Comparison of ENCODE assay signal across 13 cellular contexts in genomic region chr14:92108345-92109254, GRCh38. TPM values are rescaled to one million over a fixed set of nuclear protein-coding genes. Genes with fewer than 3 reads are reported as not detected.
A peak's percentile ranks its signal among the peaks of the same experiment; 100 is the strongest.
DNase-seq lines count a peak whose midpoint lies in the region; ATAC-seq, FAIRE-seq and TF ChIP-seq lines count a peak whose summit lies in the region.
"Had no signal": no experiment of that assay in that cellular context is flagged by ENCODE, and none has a peak within 500 bp of the region (broad histone marks: within the 10 kb centered on the region; RNA-seq: fewer than 3 reads in every experiment).

No MANE protein-coding gene starts in this region.

- dilution Hi-C loops in endothelial cell of umbilical vein (cut with MboI; ENCODE audit: extremely low pct_ligation_motif_present, low sequenced_read_pairs), result no loop called here

- no peaks in the 10 kb centered on the region for H3K27me3 Mint-ChIP-seq in activated CD8-positive, alpha-beta memory T cell treated with anti-CD3 and anti-CD28 coated beads, Interleukin-2, amount 10 ng/mL, durations not matched to agents 7 days and 5 days

- H3K27ac Mint-ChIP-seq in activated CD8-positive, alpha-beta memory T cell treated with anti-CD3 and anti-CD28 coated beads, Interleukin-2, amount 10 ng/mL, durations not matched to agents 7 days and 5 days, result no peak overlapping the region
- H3K27ac Mint-ChIP-seq in stimulated activated effector memory CD8-positive, alpha-beta T cell treated with anti-CD3 and anti-CD28 coated beads, Interleukin-12 subunit alpha, Interleukin-12 subunit beta, amount 100 ng/mL, for 72 hours, result no peak overlapping the region

- DNase-seq in activated CD8-positive, alpha-beta memory T cell treated with anti-CD3 and anti-CD28 coated beads, Interleukin-2, amount 50 U/mL, for 48 hours, result peak; percentile 59
- no peak for DNase-seq in activated CD8-positive, alpha-beta memory T cell treated with anti-CD3 and anti-CD28 coated beads, Interleukin-2, amount 10 ng/mL, durations not matched to agents 7 days and 5 days
- peak; percentile 78 for DNase-seq in NCI-H526 treated with DMSO at 0.1 percent for 48 hours (lab: John Stamatoyannopoulos, UW)
- no peak for DNase-seq in endothelial cell of umbilical vein (ENCODE audit: low read depth, low spot score)
- DNase-seq in stimulated activated effector memory CD8-positive, alpha-beta T cell treated with anti-CD3 and anti-CD28 coated beads, Interleukin-12 subunit alpha, Interleukin-12 subunit beta, amount 100 ng/mL, for 72 hours (ENCODE audit: low spot score in 2 of 2), result no peak
- DNase-seq in DMS53 (lab: John Stamatoyannopoulos, UW), result no peak
- no peak for DNase-seq in UCSD-AML1 (lab: John Stamatoyannopoulos, UW; ENCODE audit: unreplicated experiment)
- no peak for DNase-seq in DMS153 (lab: John Stamatoyannopoulos, UW)
- DNase-seq: heart left ventricle, NCI-H1417 treated with DMSO at 0.1 percent for 48 hours, uterus had no signal

- H3K36me3 ChIP-seq in endothelial cell of umbilical vein (ENCODE audit: control insufficient read depth in 2 of 2, extremely low read depth in 1 of 2, insufficient read depth in 2 of 2, low read length in 2 of 2), result no peaks in the 10 kb centered on the region
- H3K36me3 ChIP-seq: heart left ventricle, neutrophil, uterus had no signal

- peak overlapping the region; percentile 36 for H2AFZ ChIP-seq in endothelial cell of umbilical vein (ENCODE audit: low read depth, low read length)

- H3K4me1 ChIP-seq in endothelial cell of umbilical vein (ENCODE audit: control insufficient read depth, extremely low read depth, insufficient read depth, low read length), result peaks cover 5% of the 10 kb centered on the region

- H3K9me1 ChIP-seq in endothelial cell of umbilical vein (replicated peaks; ENCODE audit: control insufficient read depth, extremely low read depth, insufficient read depth, low read length), result no peaks in the 10 kb centered on the region

- intact Hi-C loops in endothelial cell of umbilical vein (cut with micrococcal nuclease), result loop anchor here (5.0 to 10.0 kb wide), 3 partner anchors 126 to 1076 kb away; partner anchors contain the start of genes FBLN5, LYSET and MOAP1

- peaks cover 23% of the 10 kb centered on the region for H3K4me1 Mint-ChIP-seq in activated CD8-positive, alpha-beta memory T cell treated with anti-CD3 and anti-CD28 coated beads, Interleukin-2, amount 10 ng/mL, durations not matched to agents 7 days and 5 days
- peaks cover 22% of the 10 kb centered on the region for H3K4me1 Mint-ChIP-seq in stimulated activated effector memory CD8-positive, alpha-beta T cell treated with anti-CD3 and anti-CD28 coated beads, Interleukin-12 subunit alpha, Interleukin-12 subunit beta, amount 100 ng/mL, for 72 hours

- H3K4me3 Mint-ChIP-seq in activated CD8-positive, alpha-beta memory T cell treated with anti-CD3 and anti-CD28 coated beads, Interleukin-2, amount 10 ng/mL, durations not matched to agents 7 days and 5 days, result no peak overlapping the region
- H3K4me3 Mint-ChIP-seq in stimulated activated effector memory CD8-positive, alpha-beta T cell treated with anti-CD3 and anti-CD28 coated beads, Interleukin-12 subunit alpha, Interleukin-12 subunit beta, amount 100 ng/mL, for 72 hours, result peak overlapping the region; percentile 15

- no peak for ATAC-seq in activated CD8-positive, alpha-beta memory T cell treated with anti-CD3 and anti-CD28 coated beads, Interleukin-2, amount 10 ng/mL, durations not matched to agents 7 days and 5 days
- ATAC-seq in stimulated activated effector memory CD8-positive, alpha-beta T cell treated with anti-CD3 and anti-CD28 coated beads, Interleukin-12 subunit alpha, Interleukin-12 subunit beta, amount 100 ng/mL, for 72 hours, result no peak
- ATAC-seq: heart left ventricle had no signal

- no peak overlapping the region for H3K9ac ChIP-seq in endothelial cell of umbilical vein (replicated peaks; ENCODE audit: extremely low read depth, insufficient read depth, low read length)

- no TSS peak for BruUV-seq in endothelial cell of umbilical vein (replicated peaks; lab: Mats Ljungman, UMichigan)

- no peaks in the 10 kb centered on the region for H3K36me3 Mint-ChIP-seq in activated CD8-positive, alpha-beta memory T cell treated with anti-CD3 and anti-CD28 coated beads, Interleukin-2, amount 10 ng/mL, durations not matched to agents 7 days and 5 days
- no peaks in the 10 kb centered on the region for H3K36me3 Mint-ChIP-seq in stimulated activated effector memory CD8-positive, alpha-beta T cell treated with anti-CD3 and anti-CD28 coated beads, Interleukin-12 subunit alpha, Interleukin-12 subunit beta, amount 100 ng/mL, for 72 hours

- no peak for FAIRE-seq in endothelial cell of umbilical vein (lab: Jason Lieb, UNC)
- FAIRE-seq: colon had no signal

- peaks cover 0 to 1% of the 10 kb centered on the region in 2 experiments for H3K27me3 ChIP-seq in endothelial cell of umbilical vein (ENCODE audit: control insufficient read depth in 2 of 2, insufficient read depth in 2 of 2, low read length in 2 of 2)
- H3K27me3 ChIP-seq: heart left ventricle, neutrophil, uterus had no signal

- POLR2A ChIA-PET in endothelial cell of umbilical vein (lab: Charles Lee), result no interaction called here

- CTCF ChIA-PET in activated CD8-positive, alpha-beta memory T cell treated with anti-CD3 and anti-CD28 coated beads, Interleukin-2, amount 10 ng/mL, durations not matched to agents 7 days and 5 days (lab: Charles Lee), result interaction anchor here (1.0 to 8.2 kb wide), 5 partner anchors 10 to 69 kb away, joined by 3 to 145 read pairs (median 4); partner anchors contain the start of genes CPSF2, NDUFB1 and TRIP11
- CTCF ChIA-PET in endothelial cell of umbilical vein (lab: Charles Lee), result interaction anchor here (4.0 kb wide), 1 partner anchor 13 kb away, joined by 145 read pairs; the partner anchor contains the start of genes CPSF2 and NDUFB1

- no peaks in the 10 kb centered on the region for H3K9me3 ChIP-seq in endothelial cell of umbilical vein (replicated peaks; ENCODE audit: control insufficient read depth, insufficient read depth, low read length)
- H3K9me3 ChIP-seq: heart left ventricle, neutrophil, uterus had no signal

- H3K79me2 ChIP-seq in endothelial cell of umbilical vein (ENCODE audit: control insufficient read depth, insufficient read depth, low read length), result peaks cover 7% of the 10 kb centered on the region

- no peak overlapping the region for H3K4me2 ChIP-seq in endothelial cell of umbilical vein (ENCODE audit: insufficient read depth, low read length)

- TF ChIP-seq CTCF in endothelial cell of umbilical vein (IDR thresholded peaks at IDR 0.05; ENCODE audit: extremely low read depth in 1 of 2, insufficient read depth in 1 of 2, low read depth in 1 of 2, low read length in 2 of 2), result no peak

- H3K9me3 Mint-ChIP-seq in activated CD8-positive, alpha-beta memory T cell treated with anti-CD3 and anti-CD28 coated beads, Interleukin-2, amount 10 ng/mL, durations not matched to agents 7 days and 5 days (ENCODE audit: low read depth), result no peaks in the 10 kb centered on the region
- no peaks in the 10 kb centered on the region for H3K9me3 Mint-ChIP-seq in stimulated activated effector memory CD8-positive, alpha-beta T cell treated with anti-CD3 and anti-CD28 coated beads, Interleukin-12 subunit alpha, Interleukin-12 subunit beta, amount 100 ng/mL, for 72 hours

- H3K4me3 ChIP-seq in endothelial cell of umbilical vein (replicated peaks in 1 of 3; ENCODE audit: insufficient read depth in 1 of 3, low read depth in 1 of 3, low read length in 3 of 3), result no peak overlapping the region
- H3K4me3 ChIP-seq: heart left ventricle, uterus had no signal

- H4K20me1 ChIP-seq in endothelial cell of umbilical vein (replicated peaks; ENCODE audit: control insufficient read depth, extremely low read depth, insufficient read depth, low read length), result no peaks in the 10 kb centered on the region

- no peak overlapping the region for H3K27ac ChIP-seq in endothelial cell of umbilical vein (ENCODE audit: insufficient read depth, low read depth, low read length)
- H3K27ac ChIP-seq: heart left ventricle, neutrophil, uterus had no signal

- TF ChIP-seq POLR2A in endothelial cell of umbilical vein (IDR thresholded peaks at IDR 0.05; ENCODE audit: low read depth, low read length), result no peak

RNA-seq across cellular contexts. Expression of gene ATXN3, which starts 2.2 kb away (rescaled TPM):
- 10 to 100 TPM; 26.6 to 30.2 TPM for total RNA-seq in activated CD8-positive, alpha-beta memory T cell treated with anti-CD3 and anti-CD28 coated beads, Interleukin-2, amount 10 ng/mL, durations not matched to agents 7 days and 5 days
- 28.1 and 30.2 TPM in 2 replicates for total RNA-seq in endothelial cell of umbilical vein
- polyA plus RNA-seq in endothelial cell of umbilical vein, result 4.0 and 7.9 TPM in 2 replicates
- 10.7 and 10.9 TPM in 2 replicates for polyA plus RNA-seq in endothelial cell of umbilical vein (2011; cell fraction: cytosol; rRNA removed)
- polyA plus RNA-seq in endothelial cell of umbilical vein (2011; cell fraction: nucleus; rRNA removed), result 17.0 and 21.6 TPM in 2 replicates
- polyA plus RNA-seq in endothelial cell of umbilical vein (2012), result 21.0 and 26.5 TPM in 2 replicates
- 15.0 and 23.4 TPM in 2 replicates for polyA minus RNA-seq in endothelial cell of umbilical vein
- polyA minus RNA-seq in endothelial cell of umbilical vein (2011; cell fraction: cytosol; rRNA and poly(A)+ RNA removed), result 7.1 TPM
- 23.9 and 34.4 TPM in 2 replicates for polyA minus RNA-seq in endothelial cell of umbilical vein (2011; cell fraction: nucleus; rRNA and poly(A)+ RNA removed)

RNA-seq across cellular contexts. Expression of gene NDUFB1, which starts 12.9 kb away (rescaled TPM):
- 100 to 1,000 TPM; 109 to 115 TPM for total RNA-seq in activated CD8-positive, alpha-beta memory T cell treated with anti-CD3 and anti-CD28 coated beads, Interleukin-2, amount 10 ng/mL, durations not matched to agents 7 days and 5 days
- 95.2 and 114 TPM in 2 replicates for total RNA-seq in endothelial cell of umbilical vein
- 135 and 267 TPM in 2 replicates for polyA plus RNA-seq in endothelial cell of umbilical vein
- 267 and 301 TPM in 2 replicates for polyA plus RNA-seq in endothelial cell of umbilical vein (2011; cell fraction: cytosol; rRNA removed)
- polyA plus RNA-seq in endothelial cell of umbilical vein (2011; cell fraction: nucleus; rRNA removed), result 133 and 164 TPM in 2 replicates
- 297 and 507 TPM in 2 replicates for polyA plus RNA-seq in endothelial cell of umbilical vein (2012)
- polyA minus RNA-seq in endothelial cell of umbilical vein, result 41.8 and 62.5 TPM in 2 replicates
- polyA minus RNA-seq in endothelial cell of umbilical vein (2011; cell fraction: cytosol; rRNA and poly(A)+ RNA removed), result 41.0 TPM
- 17.3 and 20.3 TPM in 2 replicates for polyA minus RNA-seq in endothelial cell of umbilical vein (2011; cell fraction: nucleus; rRNA and poly(A)+ RNA removed)

RNA-seq across cellular contexts. Expression of gene CPSF2, which starts 13.2 kb away (rescaled TPM):
- total RNA-seq in activated CD8-positive, alpha-beta memory T cell treated with anti-CD3 and anti-CD28 coated beads, Interleukin-2, amount 10 ng/mL, durations not matched to agents 7 days and 5 days, result 100 to 1,000 TPM in 1 of 2 experiments, 10 to 100 TPM in 1; 75.5 to 107 TPM
- 76.9 and 81.7 TPM in 2 replicates for total RNA-seq in endothelial cell of umbilical vein
- polyA plus RNA-seq in endothelial cell of umbilical vein, result 5.5 and 8.3 TPM in 2 replicates
- 19.5 and 21.0 TPM in 2 replicates for polyA plus RNA-seq in endothelial cell of umbilical vein (2011; cell fraction: cytosol; rRNA removed)
- 17.5 and 20.5 TPM in 2 replicates for polyA plus RNA-seq in endothelial cell of umbilical vein (2011; cell fraction: nucleus; rRNA removed)
- 49.0 and 77.9 TPM in 2 replicates for polyA plus RNA-seq in endothelial cell of umbilical vein (2012)
- polyA minus RNA-seq in endothelial cell of umbilical vein, result 48.7 and 58.6 TPM in 2 replicates
- polyA minus RNA-seq in endothelial cell of umbilical vein (2011; cell fraction: cytosol; rRNA and poly(A)+ RNA removed), result 36.9 TPM
- 15.3 and 20.2 TPM in 2 replicates for polyA minus RNA-seq in endothelial cell of umbilical vein (2011; cell fraction: nucleus; rRNA and poly(A)+ RNA removed)

Comparison
In these comparisons a context has a peak if more than half of its experiments do, and no peak if none do; other contexts are left out.
1. DNase-seq: peak in activated CD8-positive, alpha-beta memory T cell treated with anti-CD3 and anti-CD28 coated beads, Interleukin-2, amount 50 U/mL, for 48 hours (single experiment) and NCI-H526 treated with DMSO at 0.1 percent for 48 hours (single experiment); none in activated CD8-positive, alpha-beta memory T cell treated with anti-CD3 and anti-CD28 coated beads, Interleukin-2, amount 10 ng/mL, durations not matched to agents 7 days and 5 days (single experiment), endothelial cell of umbilical vein (single experiment), stimulated activated effector memory CD8-positive, alpha-beta T cell treated with anti-CD3 and anti-CD28 coated beads, Interleukin-12 subunit alpha, Interleukin-12 subunit beta, amount 100 ng/mL, for 72 hours (0 of 2), DMS53 (single experiment), UCSD-AML1 (single experiment) and DMS153 (single experiment).